In the genomic region with DNA sequence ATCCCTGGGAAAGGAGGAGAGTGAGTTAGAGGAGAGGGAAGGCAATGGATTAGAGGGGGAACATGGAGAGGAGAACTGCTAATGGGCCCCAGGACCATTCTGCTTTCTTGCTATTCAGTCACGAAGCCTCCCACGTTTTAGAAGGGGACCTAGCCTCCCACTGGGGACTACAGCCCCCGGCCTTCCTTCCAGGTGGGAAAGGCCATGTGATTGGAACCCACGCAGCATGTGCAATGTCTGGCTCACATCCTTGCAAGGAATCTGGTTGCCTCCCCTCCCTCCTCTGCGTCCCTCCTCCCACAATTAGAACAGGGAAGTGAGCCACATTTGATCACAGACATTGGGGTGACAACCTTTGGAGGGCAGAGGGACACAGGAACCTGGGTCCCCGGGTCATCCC, we compare ENCODE assay signal across 11 cellular contexts. TPM values are rescaled to one million over a fixed set of nuclear protein-coding genes. Genes with fewer than 3 reads are reported as not detected.
"Had no signal": no experiment of that assay in that cellular context is flagged by ENCODE, and none has a peak within 500 bp of the region (broad histone marks: within the 10 kb centered on the region; RNA-seq: fewer than 3 reads in every experiment).

No MANE protein-coding gene starts in this region.

- FAIRE-seq: H1, H54 had no signal

- H3K4me1 Mint-ChIP-seq: GM23338, H9 had no signal

- H3K27ac Mint-ChIP-seq: GM23338, HFFc6 had no signal

- H3K4me3 ChIP-seq: GM23248, GM23338, HAP-1 had no signal

- H3K27ac ChIP-seq: GM23248 had no signal

- DNase-seq: GM23248, GOT3, H7, H9, HCEC 1CT, HFFc6 had no signal

- H3K9ac ChIP-seq: GM23248 had no signal

- H2AFZ ChIP-seq: GM23248, GM23338 had no signal

- H3K4me2 ChIP-seq: GM23338 had no signal

- H3K9me3 Mint-ChIP-seq: GM23338, H9, HFFc6 had no signal

- H3K9me3 ChIP-seq: HAP-1 had no signal

- H3K4me3 Mint-ChIP-seq: GM23338, H9, HFFc6 had no signal

- H3K4me1 ChIP-seq: HAP-1 had no signal

- ATAC-seq: GM23338, HCT116 had no signal

RNA-seq across cellular contexts. Expression of a gene that starts 22.5 kb away (rescaled TPM):
- total RNA-seq: H7 had no signal
